ENCODE assay signal across 1 cellular context in the genomic region with DNA sequence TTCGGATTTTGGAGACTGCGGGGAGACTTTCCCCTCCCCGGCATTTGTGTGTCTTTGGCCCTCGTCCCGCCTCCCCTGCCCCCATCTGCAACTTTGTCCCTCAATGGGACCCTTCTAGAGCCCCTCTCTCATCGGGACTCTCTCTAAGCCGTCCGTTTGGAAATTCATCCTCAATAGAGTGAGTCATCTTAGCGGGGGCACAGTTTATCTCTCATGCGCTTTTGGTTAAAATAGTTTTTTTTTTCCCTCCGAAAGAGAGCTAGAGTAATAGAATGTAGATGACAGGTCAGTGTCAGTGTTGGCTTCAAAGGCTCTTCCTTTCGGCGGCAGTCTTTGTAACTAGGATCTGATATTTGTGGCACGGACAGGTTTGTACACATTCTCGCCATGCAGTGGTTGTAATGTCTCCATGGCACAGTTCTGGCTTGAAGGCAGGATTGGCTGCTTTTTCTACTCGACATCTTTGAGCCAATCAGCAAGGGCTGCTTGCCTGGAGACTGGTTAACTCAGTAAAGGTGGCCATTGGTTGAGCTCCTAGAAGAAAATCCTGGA.
TF ChIP-seq lines count a peak whose summit lies in the region.

No MANE protein-coding gene starts in this region.

TF ChIP-seq in K562, 482 proteins besides CTCF, POLR2A, EP300 and RAD21 (continued from another document and continues in another):
- TF ChIP-seq GMEB1 (CRISPR knock-in tag; IDR thresholded peaks at IDR 0.05) (no peak), CREB3L1 (IDR thresholded peaks at IDR 0.05; ENCODE audit: borderline replicate concordance, low read depth) (no peak), ZNF407 (IDR thresholded peaks at IDR 0.05; ENCODE audit: low read depth) (0 out of 2 replicates have a peak, but pooled peaks have one; percentile 12), CC2D1A (IDR thresholded peaks at IDR 0.05) (peak; percentile 23; the same call in 1 of the 2 replicates), NCOA4 (IDR thresholded peaks at IDR 0.05; ENCODE audit: partially characterized antibody) (no peak), ZBTB26 (CRISPR knock-in tag; IDR thresholded peaks at IDR 0.05) (no peak), XRCC5 (IDR thresholded peaks at IDR 0.05; ENCODE audit: low read depth, low read length) (no peak), PML (IDR thresholded peaks at IDR 0.05; ENCODE audit: low read length) (peak; percentile 46), SMAD1 (IDR thresholded peaks at IDR 0.05; ENCODE audit: low read depth, low read length, partially characterized antibody) (peak; percentile 33), RBBP5 (IDR thresholded peaks at IDR 0.05; ENCODE audit: borderline replicate concordance, insufficient read depth, low read length, poor library complexity, severe bottlenecking) (no peak), JUND (IDR thresholded peaks at IDR 0.05; ENCODE audit: borderline replicate concordance, low read depth, low read length) (peak; percentile 87), JUND (tag; IDR thresholded peaks at IDR 0.05; ENCODE audit: borderline replicate concordance, low read depth, low read length) (peak; percentile 77; the same call in 2 of the 3 replicates), THRA (IDR thresholded peaks at IDR 0.05) (no peak), ZNF282 (CRISPR knock-in tag; IDR thresholded peaks at IDR 0.05) (no peak), MECOM (CRISPR knock-in tag; IDR thresholded peaks at IDR 0.05) (peak; percentile 67; the same call in 1 of the 2 replicates), FOSL1 (tag; conservative IDR thresholded peaks at IDR 0.05) (peak; percentile 85), PPARD (CRISPR knock-in tag; IDR thresholded peaks at IDR 0.05) (no peak), ATF7 (IDR thresholded peaks at IDR 0.05) (no peak), PHB2 (IDR thresholded peaks at IDR 0.05; ENCODE audit: low read depth) (no peak), NBN (IDR thresholded peaks at IDR 0.05; ENCODE audit: low read depth) (no peak), BRD9 (IDR thresholded peaks at IDR 0.05; ENCODE audit: low read depth, partially characterized antibody) (peak; percentile 73), ZNF695 (CRISPR knock-in tag; IDR thresholded peaks at IDR 0.05) (no peak), VEZF1 (CRISPR knock-in tag; IDR thresholded peaks at IDR 0.05) (peak; percentile 2; the same call in 1 of the 2 replicates), NFE2 (IDR thresholded peaks at IDR 0.05; ENCODE audit: low read depth) (peak; percentile 5; the same call in 1 of the 2 replicates), ZNF280B (CRISPR knock-in tag; IDR thresholded peaks at IDR 0.05) (no peak), RBM34 (IDR thresholded peaks at IDR 0.05; ENCODE audit: borderline replicate concordance, insufficient read depth, low read length) (no peak), U2AF2 (optimal IDR thresholded peaks at IDR 0.05; ENCODE audit: low read depth, low read length) (no peak), JUN (IDR thresholded peaks at IDR 0.05; ENCODE audit: borderline replicate concordance, low read depth, low read length) (peak; percentile 55), JUN (CRISPR knock-in tag; IDR thresholded peaks at IDR 0.05; ENCODE audit: borderline replicate concordance) (no peak; the same call in 1 of the 2 replicates), NFRKB (IDR thresholded peaks at IDR 0.05; ENCODE audit: low read depth) (peak; percentile 86)
- TF ChIP-seq, protein P1, sequence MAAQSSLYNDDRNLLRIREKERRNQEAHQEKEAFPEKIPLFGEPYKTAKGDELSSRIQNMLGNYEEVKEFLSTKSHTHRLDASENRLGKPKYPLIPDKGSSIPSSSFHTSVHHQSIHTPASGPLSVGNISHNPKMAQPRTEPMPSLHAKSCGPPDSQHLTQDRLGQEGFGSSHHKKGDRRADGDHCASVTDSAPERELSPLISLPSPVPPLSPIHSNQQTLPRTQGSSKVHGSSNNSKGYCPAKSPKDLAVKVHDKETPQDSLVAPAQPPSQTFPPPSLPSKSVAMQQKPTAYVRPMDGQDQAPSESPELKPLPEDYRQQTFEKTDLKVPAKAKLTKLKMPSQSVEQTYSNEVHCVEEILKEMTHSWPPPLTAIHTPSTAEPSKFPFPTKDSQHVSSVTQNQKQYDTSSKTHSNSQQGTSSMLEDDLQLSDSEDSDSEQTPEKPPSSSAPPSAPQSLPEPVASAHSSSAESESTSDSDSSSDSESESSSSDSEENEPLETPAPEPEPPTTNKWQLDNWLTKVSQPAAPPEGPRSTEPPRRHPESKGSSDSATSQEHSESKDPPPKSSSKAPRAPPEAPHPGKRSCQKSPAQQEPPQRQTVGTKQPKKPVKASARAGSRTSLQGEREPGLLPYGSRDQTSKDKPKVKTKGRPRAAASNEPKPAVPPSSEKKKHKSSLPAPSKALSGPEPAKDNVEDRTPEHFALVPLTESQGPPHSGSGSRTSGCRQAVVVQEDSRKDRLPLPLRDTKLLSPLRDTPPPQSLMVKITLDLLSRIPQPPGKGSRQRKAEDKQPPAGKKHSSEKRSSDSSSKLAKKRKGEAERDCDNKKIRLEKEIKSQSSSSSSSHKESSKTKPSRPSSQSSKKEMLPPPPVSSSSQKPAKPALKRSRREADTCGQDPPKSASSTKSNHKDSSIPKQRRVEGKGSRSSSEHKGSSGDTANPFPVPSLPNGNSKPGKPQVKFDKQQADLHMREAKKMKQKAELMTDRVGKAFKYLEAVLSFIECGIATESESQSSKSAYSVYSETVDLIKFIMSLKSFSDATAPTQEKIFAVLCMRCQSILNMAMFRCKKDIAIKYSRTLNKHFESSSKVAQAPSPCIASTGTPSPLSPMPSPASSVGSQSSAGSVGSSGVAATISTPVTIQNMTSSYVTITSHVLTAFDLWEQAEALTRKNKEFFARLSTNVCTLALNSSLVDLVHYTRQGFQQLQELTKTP (IDR thresholded peaks at IDR 0.05; ENCODE audit: low read depth in 1 of 2, partially characterized antibody in 2 of 2) = peak in 1 of 2 experiments; percentile 52
